In the genomic region with DNA sequence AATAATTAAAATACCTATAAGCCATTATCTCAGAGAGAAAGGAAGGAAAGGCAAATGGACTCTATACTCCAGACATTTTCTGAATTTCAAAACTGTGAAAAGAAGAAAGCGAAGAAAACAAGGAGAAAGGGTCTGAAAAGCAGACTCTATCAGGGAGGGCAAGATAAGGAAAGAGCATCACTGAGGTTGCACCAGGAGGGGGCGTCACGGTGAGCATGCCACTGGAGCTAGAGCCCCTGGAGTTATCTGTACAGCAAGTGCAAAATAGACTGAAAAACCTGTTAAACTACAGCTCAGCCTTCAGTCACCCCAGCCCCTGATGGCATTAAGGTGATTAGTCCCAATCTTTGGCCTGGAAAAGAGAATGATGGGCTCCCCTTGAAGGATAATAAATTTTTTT, we compare ENCODE assay signal across 17 cellular contexts.
DNase-seq lines count a peak whose midpoint lies in the region; FAIRE-seq and TF ChIP-seq lines count a peak whose summit lies in the region.
"Had no signal": no experiment of that assay in that cellular context is flagged by ENCODE, and none has a peak within 500 bp of the region (broad histone marks: within the 10 kb centered on the region; RNA-seq: fewer than 3 reads in every experiment).

No MANE protein-coding gene starts in this region.

- H3K27ac ChIP-seq in WERI-Rb-1: no peak overlapping the region
- H3K27ac ChIP-seq in neural progenitor cell: no peak overlapping the region
- H3K27ac ChIP-seq in mesendoderm (ENCODE audit: low read depth, low read length): no peak overlapping the region
- H3K27ac ChIP-seq: A549, HL-60 had no signal

- no peak overlapping the region for H4K5ac ChIP-seq in mesendoderm (ENCODE audit: low read length)

- H3K27ac Mint-ChIP-seq in neural progenitor cell: no peak overlapping the region
- H3K27ac Mint-ChIP-seq in T-helper 2 cell treated with Interferon-gamma antibody and Interleukin-4, amounts not matched to agents 5 μg/mL and 100 μg/mL, for 36 hours: no peak overlapping the region
- H3K27ac Mint-ChIP-seq: CD8-positive, alpha-beta memory T cell; HFFc6 had no signal

- no peak overlapping the region for H3K23ac ChIP-seq in mesendoderm (ENCODE audit: low read length)

- no peak overlapping the region for H3K4ac ChIP-seq in mesendoderm (ENCODE audit: low read depth, low read length)

- H3K9ac ChIP-seq in neural progenitor cell: no peak overlapping the region
- H3K9ac ChIP-seq in mesendoderm (ENCODE audit: low read length): no peak overlapping the region

- H3K79me1 ChIP-seq in mesendoderm (ENCODE audit: low read length): no peaks in the 10 kb centered on the region

- no peak for FAIRE-seq in D721Med (lab: Jason Lieb, UNC)
- FAIRE-seq: A549, GM12878, GM18507 had no signal

- no CpG with 5 or more reads among the region's 3 CpGs for WGBS in mesendoderm (ENCODE audit: extremely low coverage, insufficient coverage, low lambda C conversion rate)

- DNase-seq in D721Med (ENCODE audit: insufficient read length, low spot score) (no peak), WERI-Rb-1 (no peak), neural progenitor cell (ENCODE audit: low spot score) (no peak), mesendoderm (no peak), foreskin melanocyte (no peak)
- DNase-seq in Jurkat, Clone E6-1 (ENCODE audit: low read depth, low spot score): peak; percentile 31
- DNase-seq in T-helper 2 cell treated with Interferon-gamma antibody and Interleukin-4, amounts not matched to agents 5 μg/mL and 100 μg/mL, for 36 hours (ENCODE audit: low spot score): no peak
- DNase-seq: Caco-2; CD8-positive, alpha-beta memory T cell; GOT3; HCEC 1CT; HFFc6; KBM-7 had no signal

- no peaks in the 10 kb centered on the region for H3K36me3 Mint-ChIP-seq in neural progenitor cell
- H3K36me3 Mint-ChIP-seq in T-helper 2 cell treated with Interferon-gamma antibody and Interleukin-4, amounts not matched to agents 5 μg/mL and 100 μg/mL, for 36 hours (ENCODE audit: low read depth): no peaks in the 10 kb centered on the region
- H3K36me3 Mint-ChIP-seq: CD8-positive, alpha-beta memory T cell had no signal

- H2BK5ac ChIP-seq in mesendoderm (ENCODE audit: low read length): no peak overlapping the region

- H3K4me2 ChIP-seq in neural progenitor cell (no peak overlapping the region), mesendoderm (ENCODE audit: low read length) (no peak overlapping the region)
- H3K4me2 ChIP-seq: A549 had no signal

- no peak overlapping the region for H2AK5ac ChIP-seq in mesendoderm (ENCODE audit: low read length)

- no peak overlapping the region for H2BK120ac ChIP-seq in mesendoderm (ENCODE audit: low read depth, low read length)

- H3K27me3 Mint-ChIP-seq in neural progenitor cell (ENCODE audit: insufficient read depth, low read depth): no peaks in the 10 kb centered on the region
- H3K27me3 Mint-ChIP-seq in T-helper 2 cell treated with Interferon-gamma antibody and Interleukin-4, amounts not matched to agents 5 μg/mL and 100 μg/mL, for 36 hours (ENCODE audit: low read depth): no peaks in the 10 kb centered on the region
- H3K27me3 Mint-ChIP-seq: CD8-positive, alpha-beta memory T cell had no signal

- H3K79me2 ChIP-seq in neural progenitor cell (ENCODE audit: low read depth) (no peaks in the 10 kb centered on the region), mesendoderm (ENCODE audit: control insufficient read depth, insufficient read depth, low read length) (no peaks in the 10 kb centered on the region)

- peaks cover 5% of the 10 kb centered on the region for H3K9me3 Mint-ChIP-seq in neural progenitor cell
- peaks cover 25% of the 10 kb centered on the region for H3K9me3 Mint-ChIP-seq in T-helper 2 cell treated with Interferon-gamma antibody and Interleukin-4, amounts not matched to agents 5 μg/mL and 100 μg/mL, for 36 hours

- TF ChIP-seq CTCF in D721Med (IDR thresholded peaks at IDR 0.05; ENCODE audit: insufficient read depth, missing control alignments) (peak; percentile 24), WERI-Rb-1 (IDR thresholded peaks at IDR 0.05; ENCODE audit: low read depth, low read length) (peak; percentile 53), neural progenitor cell (IDR thresholded peaks at IDR 0.05) (peak; percentile 23)

- H3K4me1 Mint-ChIP-seq in neural progenitor cell: peaks cover 16% of the 10 kb centered on the region
- no peaks in the 10 kb centered on the region for H3K4me1 Mint-ChIP-seq in T-helper 2 cell treated with Interferon-gamma antibody and Interleukin-4, amounts not matched to agents 5 μg/mL and 100 μg/mL, for 36 hours (ENCODE audit: low read depth)
- H3K4me1 Mint-ChIP-seq: CD8-positive, alpha-beta memory T cell had no signal

- no peaks in the 10 kb centered on the region for H3K27me3 ChIP-seq in WERI-Rb-1 (ENCODE audit: insufficient read depth, low read depth, severe bottlenecking)
- H3K27me3 ChIP-seq in neural progenitor cell: no peaks in the 10 kb centered on the region
- H3K27me3 ChIP-seq in mesendoderm (ENCODE audit: insufficient read depth, low read length, poor library complexity): no peaks in the 10 kb centered on the region

- H3K4me1 ChIP-seq in neural progenitor cell: peaks cover 15% of the 10 kb centered on the region
- H3K4me1 ChIP-seq in mesendoderm (ENCODE audit: control insufficient read depth, low read depth, low read length): no peaks in the 10 kb centered on the region
- H3K4me1 ChIP-seq: A549, Caco-2 had no signal

- no peaks in the 10 kb centered on the region for H3K9me3 ChIP-seq in WERI-Rb-1 (ENCODE audit: severe bottlenecking)
- H3K9me3 ChIP-seq in neural progenitor cell (ENCODE audit: low read depth): no peaks in the 10 kb centered on the region

- no peak overlapping the region for H4K8ac ChIP-seq in mesendoderm (ENCODE audit: low read depth, low read length)

- H3K4me3 Mint-ChIP-seq in neural progenitor cell: no peak overlapping the region
- no peak overlapping the region for H3K4me3 Mint-ChIP-seq in T-helper 2 cell treated with Interferon-gamma antibody and Interleukin-4, amounts not matched to agents 5 μg/mL and 100 μg/mL, for 36 hours
- H3K4me3 Mint-ChIP-seq: CD8-positive, alpha-beta memory T cell; HFFc6 had no signal

- H3K56ac ChIP-seq in mesendoderm (ENCODE audit: low read length): no peak overlapping the region

- H3F3A ChIP-seq in neural progenitor cell (ENCODE audit: low read depth): peaks cover 7% of the 10 kb centered on the region

- H3K18ac ChIP-seq in mesendoderm (ENCODE audit: low read length): no peak overlapping the region

- H2BK15ac ChIP-seq in mesendoderm (replicated peaks; ENCODE audit: low read depth): no peak overlapping the region

- H3K4me3 ChIP-seq in Jurkat, Clone E6-1 (ENCODE audit: low read length): no peak overlapping the region
- H3K4me3 ChIP-seq in WERI-Rb-1 (ENCODE audit: low read depth, low read length) (no peak overlapping the region), neural progenitor cell (no peak overlapping the region), mesendoderm (ENCODE audit: low read length) (no peak overlapping the region)
- H3K4me3 ChIP-seq: A549, GM12878 had no signal

- no peaks in the 10 kb centered on the region for H3K36me3 ChIP-seq in WERI-Rb-1
- H3K36me3 ChIP-seq in neural progenitor cell: no peaks in the 10 kb centered on the region
- H3K36me3 ChIP-seq in mesendoderm (ENCODE audit: control insufficient read depth, insufficient read depth, low read length): no peaks in the 10 kb centered on the region

- H4K20me1 ChIP-seq in neural progenitor cell (ENCODE audit: low read depth): no peaks in the 10 kb centered on the region

- H2AFZ ChIP-seq in neural progenitor cell (replicated peaks): no peak overlapping the region
